ENCODE assay signal across 8 cellular contexts in genomic region chr4:47486306-47486705, GRCh38. TPM values are rescaled to one million over a fixed set of nuclear protein-coding genes. Genes with fewer than 3 reads are reported as not detected.
DNase-seq lines count a peak whose midpoint lies in the region; ATAC-seq, FAIRE-seq and TF ChIP-seq lines count a peak whose summit lies in the region.

No MANE protein-coding gene starts in this region.

- DNase-seq in A172 (ENCODE audit: low spot score) (peak; percentile 6), HT1080 (ENCODE audit: low read depth) (peak; percentile 13), choroid plexus epithelial cell (ENCODE audit: low read depth) (peak; percentile 48), myocyte (ENCODE audit: low read depth) (peak; percentile 12), frontal cortex (ENCODE audit: low spot score in 2 of 2) (no peak), NCI-H2081 treated with DMSO at 0.1 percent for 48 hours (lab: John Stamatoyannopoulos, UW) (no peak), AG08395 (ENCODE audit: low spot score) (no peak)

- H3K4me3 ChIP-seq in choroid plexus epithelial cell (ENCODE audit: low read depth, low read length), result peak overlapping the region; percentile 76

- no peak for FAIRE-seq in frontal cortex (lab: Jason Lieb, UNC)

- no peak for TF ChIP-seq CTCF in choroid plexus epithelial cell (conservative IDR thresholded peaks at IDR 0.05; ENCODE audit: low read depth, low read length)

- no peak for ATAC-seq in HG03108 (IDR thresholded peaks at IDR 0.05; ENCODE audit: unreplicated experiment)

RNA-seq across cellular contexts. Expression of gene ATP10D, which starts 1.2 kb away (rescaled TPM):
- 11.9 and 23.3 TPM in 2 replicates for total RNA-seq in A172 (2014; rRNA removed; shearing (Covaris generic))
- 11.0 and 13.7 TPM in 2 replicates for total RNA-seq in HT1080 (2014; rRNA removed; shearing (Covaris generic))
- polyA plus RNA-seq in HT1080 (2015; cell fraction: cytosol; rRNA removed), result 7.1 and 10.0 TPM in 2 replicates
- 22.7 and 24.0 TPM in 2 replicates for polyA plus RNA-seq in HT1080 (2015; cell fraction: nucleus; rRNA removed)
- total RNA-seq in myocyte, result 24.5 and 35.9 TPM in 2 replicates
- polyA plus RNA-seq in myocyte (2012), result 39.9 TPM
- total RNA-seq in frontal cortex, result 7.7 TPM

RNA-seq across cellular contexts. Expression of gene COMMD8, which starts 22.8 kb away (rescaled TPM):
- 54.2 and 83.0 TPM in 2 replicates for total RNA-seq in A172 (2014; rRNA removed; shearing (Covaris generic))
- 44.1 and 52.4 TPM in 2 replicates for total RNA-seq in HT1080 (2014; rRNA removed; shearing (Covaris generic))
- 57.0 and 63.3 TPM in 2 replicates for polyA plus RNA-seq in HT1080 (2015; cell fraction: cytosol; rRNA removed)
- 22.3 and 25.8 TPM in 2 replicates for polyA plus RNA-seq in HT1080 (2015; cell fraction: nucleus; rRNA removed)
- total RNA-seq in myocyte (27.1 and 28.7 TPM in 2 replicates), frontal cortex (24.1 TPM)
- polyA plus RNA-seq in myocyte (2012), result 13.6 TPM

Comparison
In these comparisons a context has a peak if more than half of its experiments do, and no peak if none do; other contexts are left out.
1. DNase-seq: peak in A172 (single experiment), HT1080 (single experiment), choroid plexus epithelial cell (single experiment) and myocyte (single experiment); none in frontal cortex (0 of 2), NCI-H2081 treated with DMSO at 0.1 percent for 48 hours (single experiment) and AG08395 (single experiment).